In genomic region chr3:4394048-4394447, GRCh38 we compare ENCODE assay signal across 9 cellular contexts.
DNase-seq lines count a peak whose midpoint lies in the region; ATAC-seq and TF ChIP-seq lines count a peak whose summit lies in the region.
"Had no signal": no experiment of that assay in that cellular context is flagged by ENCODE, and none has a peak within 500 bp of the region (broad histone marks: within the 10 kb centered on the region; RNA-seq: fewer than 3 reads in every experiment).

No MANE protein-coding gene starts in this region.

- TF ChIP-seq CTCF in choroid plexus epithelial cell (conservative IDR thresholded peaks at IDR 0.05; ENCODE audit: low read depth, low read length), result no peak

- H3K4me3 Mint-ChIP-seq in activated T-cell treated with anti-CD3 and anti-CD28 coated beads, Interleukin-2, amount 50 U/mL, for 24 hours, result peak overlapping the region; percentile 6

- no peak overlapping the region for H3K4me3 ChIP-seq in choroid plexus epithelial cell (ENCODE audit: low read depth, low read length)
- H3K4me3 ChIP-seq: vagina had no signal

- peaks cover 74% of the 10 kb centered on the region for H3K36me3 Mint-ChIP-seq in activated T-cell treated with anti-CD3 and anti-CD28 coated beads, Interleukin-2, amount 50 U/mL, for 24 hours (ENCODE audit: low read depth)

- DNase-seq in activated T-cell treated with anti-CD3 and anti-CD28 coated beads, Interleukin-2, amount 50 U/mL, for 24 hours, result no peak
- DNase-seq in activated T-cell treated with anti-CD3 and anti-CD28 coated beads, Interleukin-2, amount 50 U/mL, for 1 hour, result no peak
- DNase-seq in UCSD-AML1 (lab: John Stamatoyannopoulos, UW; ENCODE audit: unreplicated experiment) (peak; percentile 39), choroid plexus epithelial cell (ENCODE audit: low read depth) (peak; percentile 75), C1 segment of cervical spinal cord (lab: John Stamatoyannopoulos, UW) (no peak), NCI-H1436 (lab: John Stamatoyannopoulos, UW) (no peak)
- peak; percentile 21 to 32 for DNase-seq in stimulated activated CD8-positive, alpha-beta memory T cell treated with anti-CD3 and anti-CD28 coated beads, Interleukin-7, amount 100 ng/mL, for 4 hours (ENCODE audit: low read depth in 2 of 2)

- H3K9me3 Mint-ChIP-seq in activated T-cell treated with anti-CD3 and anti-CD28 coated beads, Interleukin-2, amount 50 U/mL, for 24 hours, result peaks cover 3% of the 10 kb centered on the region

- H3K4me1 Mint-ChIP-seq in activated T-cell treated with anti-CD3 and anti-CD28 coated beads, Interleukin-2, amount 50 U/mL, for 24 hours (ENCODE audit: low read depth), result peaks cover 54% of the 10 kb centered on the region

- peak overlapping the region; percentile 79 for H3K27ac Mint-ChIP-seq in activated T-cell treated with anti-CD3 and anti-CD28 coated beads, Interleukin-2, amount 50 U/mL, for 24 hours

- ATAC-seq in GM21528 (IDR thresholded peaks at IDR 0.05; ENCODE audit: low FRiP score, unreplicated experiment), result no peak

- H3K27me3 Mint-ChIP-seq in activated T-cell treated with anti-CD3 and anti-CD28 coated beads, Interleukin-2, amount 50 U/mL, for 24 hours, result no peaks in the 10 kb centered on the region

Comparison
In these comparisons a context has a peak if more than half of its experiments do, and no peak if none do; other contexts are left out.
1. DNase-seq: peak in UCSD-AML1 (single experiment), choroid plexus epithelial cell (single experiment) and stimulated activated CD8-positive, alpha-beta memory T cell treated with anti-CD3 and anti-CD28 coated beads, Interleukin-7, amount 100 ng/mL, for 4 hours (2 of 2); none in activated T-cell treated with anti-CD3 and anti-CD28 coated beads, Interleukin-2, amount 50 U/mL, for 24 hours (single experiment), activated T-cell treated with anti-CD3 and anti-CD28 coated beads, Interleukin-2, amount 50 U/mL, for 1 hour (single experiment), C1 segment of cervical spinal cord (0 of 14) and NCI-H1436 (single experiment).